In the genomic region with DNA sequence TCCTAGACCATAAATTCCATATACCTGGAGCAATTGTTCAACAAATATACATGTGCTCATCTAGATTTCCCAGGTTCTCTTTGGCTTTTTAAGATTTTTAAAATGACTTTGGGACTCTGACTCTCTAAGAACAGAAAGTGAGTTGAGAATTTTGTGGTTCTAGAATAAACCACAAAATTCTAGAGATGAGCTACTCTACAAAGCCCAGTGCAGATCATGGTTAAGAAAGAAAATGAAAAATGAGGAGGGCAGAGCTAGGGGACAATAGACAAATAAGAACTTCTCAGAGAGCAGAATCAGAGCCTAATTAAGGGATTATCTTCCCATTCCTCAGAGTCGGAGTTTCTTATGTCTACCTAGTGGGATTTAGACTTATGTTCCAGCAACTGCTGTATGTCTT, we compare ENCODE assay signal across 1 cellular context.
TF ChIP-seq lines count a peak whose summit lies in the region.

No MANE protein-coding gene starts in this region.

TF ChIP-seq in GM23338, 12 proteins besides CTCF, POLR2A, EP300 and RAD21 (continued from another document):
- TF ChIP-seq, protein P1, sequence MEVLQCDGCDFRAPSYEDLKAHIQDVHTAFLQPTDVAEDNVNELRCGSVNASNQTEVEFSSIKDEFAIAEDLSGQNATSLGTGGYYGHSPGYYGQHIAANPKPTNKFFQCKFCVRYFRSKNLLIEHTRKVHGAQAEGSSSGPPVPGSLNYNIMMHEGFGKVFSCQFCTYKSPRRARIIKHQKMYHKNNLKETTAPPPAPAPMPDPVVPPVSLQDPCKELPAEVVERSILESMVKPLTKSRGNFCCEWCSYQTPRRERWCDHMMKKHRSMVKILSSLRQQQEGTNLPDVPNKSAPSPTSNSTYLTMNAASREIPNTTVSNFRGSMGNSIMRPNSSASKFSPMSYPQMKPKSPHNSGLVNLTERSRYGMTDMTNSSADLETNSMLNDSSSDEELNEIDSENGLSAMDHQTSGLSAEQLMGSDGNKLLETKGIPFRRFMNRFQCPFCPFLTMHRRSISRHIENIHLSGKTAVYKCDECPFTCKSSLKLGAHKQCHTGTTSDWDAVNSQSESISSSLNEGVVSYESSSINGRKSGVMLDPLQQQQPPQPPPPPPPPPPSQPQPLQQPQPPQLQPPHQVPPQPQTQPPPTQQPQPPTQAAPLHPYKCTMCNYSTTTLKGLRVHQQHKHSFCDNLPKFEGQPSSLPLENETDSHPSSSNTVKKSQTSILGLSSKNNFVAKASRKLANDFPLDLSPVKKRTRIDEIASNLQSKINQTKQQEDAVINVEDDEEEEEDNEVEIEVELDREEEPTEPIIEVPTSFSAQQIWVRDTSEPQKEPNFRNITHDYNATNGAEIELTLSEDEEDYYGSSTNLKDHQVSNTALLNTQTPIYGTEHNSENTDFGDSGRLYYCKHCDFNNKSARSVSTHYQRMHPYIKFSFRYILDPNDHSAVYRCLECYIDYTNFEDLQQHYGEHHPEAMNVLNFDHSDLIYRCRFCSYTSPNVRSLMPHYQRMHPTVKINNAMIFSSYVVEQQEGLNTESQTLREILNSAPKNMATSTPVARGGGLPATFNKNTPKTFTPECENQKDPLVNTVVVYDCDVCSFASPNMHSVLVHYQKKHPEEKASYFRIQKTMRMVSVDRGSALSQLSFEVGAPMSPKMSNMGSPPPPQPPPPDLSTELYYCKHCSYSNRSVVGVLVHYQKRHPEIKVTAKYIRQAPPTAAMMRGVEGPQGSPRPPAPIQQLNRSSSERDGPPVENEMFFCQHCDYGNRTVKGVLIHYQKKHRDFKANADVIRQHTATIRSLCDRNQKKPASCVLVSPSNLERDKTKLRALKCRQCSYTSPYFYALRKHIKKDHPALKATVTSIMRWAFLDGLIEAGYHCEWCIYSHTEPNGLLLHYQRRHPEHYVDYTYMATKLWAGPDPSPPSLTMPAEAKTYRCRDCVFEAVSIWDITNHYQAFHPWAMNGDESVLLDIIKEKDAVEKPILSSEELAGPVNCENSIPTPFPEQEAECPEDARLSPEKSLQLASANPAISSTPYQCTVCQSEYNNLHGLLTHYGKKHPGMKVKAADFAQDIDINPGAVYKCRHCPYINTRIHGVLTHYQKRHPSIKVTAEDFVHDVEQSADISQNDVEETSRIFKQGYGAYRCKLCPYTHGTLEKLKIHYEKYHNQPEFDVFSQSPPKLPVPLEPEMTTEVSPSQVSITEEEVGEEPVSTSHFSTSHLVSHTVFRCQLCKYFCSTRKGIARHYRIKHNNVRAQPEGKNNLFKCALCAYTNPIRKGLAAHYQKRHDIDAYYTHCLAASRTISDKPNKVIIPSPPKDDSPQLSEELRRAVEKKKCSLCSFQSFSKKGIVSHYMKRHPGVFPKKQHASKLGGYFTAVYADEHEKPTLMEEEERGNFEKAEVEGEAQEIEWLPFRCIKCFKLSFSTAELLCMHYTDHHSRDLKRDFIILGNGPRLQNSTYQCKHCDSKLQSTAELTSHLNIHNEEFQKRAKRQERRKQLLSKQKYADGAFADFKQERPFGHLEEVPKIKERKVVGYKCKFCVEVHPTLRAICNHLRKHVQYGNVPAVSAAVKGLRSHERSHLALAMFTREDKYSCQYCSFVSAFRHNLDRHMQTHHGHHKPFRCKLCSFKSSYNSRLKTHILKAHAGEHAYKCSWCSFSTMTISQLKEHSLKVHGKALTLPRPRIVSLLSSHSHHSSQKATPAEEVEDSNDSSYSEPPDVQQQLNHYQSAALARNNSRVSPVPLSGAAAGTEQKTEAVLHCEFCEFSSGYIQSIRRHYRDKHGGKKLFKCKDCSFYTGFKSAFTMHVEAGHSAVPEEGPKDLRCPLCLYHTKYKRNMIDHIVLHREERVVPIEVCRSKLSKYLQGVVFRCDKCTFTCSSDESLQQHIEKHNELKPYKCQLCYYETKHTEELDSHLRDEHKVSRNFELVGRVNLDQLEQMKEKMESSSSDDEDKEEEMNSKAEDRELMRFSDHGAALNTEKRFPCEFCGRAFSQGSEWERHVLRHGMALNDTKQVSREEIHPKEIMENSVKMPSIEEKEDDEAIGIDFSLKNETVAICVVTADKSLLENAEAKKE (CRISPR knock-in tag; IDR thresholded peaks at IDR 0.05), result no peak
